Comparison of ENCODE assay signal across 1 cellular context in the genomic region with DNA sequence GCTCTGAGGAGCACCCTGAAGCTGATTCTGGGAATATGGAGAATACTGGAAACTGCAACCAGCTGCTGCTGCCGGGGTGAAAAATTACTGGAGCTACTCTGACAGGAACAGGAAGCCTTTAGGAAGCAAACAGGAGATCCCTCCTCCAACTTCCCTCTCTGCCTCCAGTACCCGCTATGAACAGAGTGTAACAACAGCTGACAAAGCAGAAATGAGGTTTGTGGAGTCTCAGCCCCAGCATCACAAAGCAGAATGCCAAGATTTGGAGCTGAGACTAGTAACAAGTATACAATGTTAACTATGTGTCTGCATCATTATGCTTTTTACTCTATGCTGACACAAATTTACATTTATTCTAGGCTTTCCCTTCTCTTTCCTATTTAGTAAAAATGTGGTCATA.
TF ChIP-seq lines count a peak whose summit lies in the region.

No MANE protein-coding gene starts in this region.

TF ChIP-seq in K562, 482 proteins besides CTCF, POLR2A, EP300 and RAD21:
- TF ChIP-seq, protein P1, sequence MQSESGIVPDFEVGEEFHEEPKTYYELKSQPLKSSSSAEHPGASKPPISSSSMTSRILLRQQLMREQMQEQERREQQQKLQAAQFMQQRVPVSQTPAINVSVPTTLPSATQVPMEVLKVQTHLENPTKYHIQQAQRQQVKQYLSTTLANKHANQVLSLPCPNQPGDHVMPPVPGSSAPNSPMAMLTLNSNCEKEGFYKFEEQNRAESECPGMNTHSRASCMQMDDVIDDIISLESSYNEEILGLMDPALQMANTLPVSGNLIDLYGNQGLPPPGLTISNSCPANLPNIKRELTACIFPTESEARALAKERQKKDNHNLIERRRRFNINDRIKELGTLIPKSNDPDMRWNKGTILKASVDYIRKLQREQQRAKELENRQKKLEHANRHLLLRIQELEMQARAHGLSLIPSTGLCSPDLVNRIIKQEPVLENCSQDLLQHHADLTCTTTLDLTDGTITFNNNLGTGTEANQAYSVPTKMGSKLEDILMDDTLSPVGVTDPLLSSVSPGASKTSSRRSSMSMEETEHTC (IDR thresholded peaks at IDR 0.05) = no peak
- TF ChIP-seq ZNF780A (CRISPR knock-in tag; IDR thresholded peaks at IDR 0.05) (no peak), C11orf30 (IDR thresholded peaks at IDR 0.05; ENCODE audit: low read depth) (peak; percentile 73), SAFB2 (IDR thresholded peaks at IDR 0.05; ENCODE audit: borderline replicate concordance, low read depth, low read length, severe bottlenecking) (no peak), ZBTB49 (CRISPR knock-in tag; IDR thresholded peaks at IDR 0.05; ENCODE audit: borderline replicate concordance) (no peak), MAFF (IDR thresholded peaks at IDR 0.05; ENCODE audit: low read length) (peak; percentile 61; the same call in 1 of the 2 replicates), POU5F1 (IDR thresholded peaks at IDR 0.05; ENCODE audit: borderline replicate concordance, low read depth, low read length, partially characterized antibody) (no peak), BCOR (IDR thresholded peaks at IDR 0.05) (no peak), ZNF134 (CRISPR knock-in tag; conservative IDR thresholded peaks at IDR 0.05) (no peak), MAFG (tag; conservative IDR thresholded peaks at IDR 0.05) (peak; percentile 67), ZNF584 (CRISPR knock-in tag; IDR thresholded peaks at IDR 0.05; ENCODE audit: low read depth) (no peak), RBM17 (IDR thresholded peaks at IDR 0.05; ENCODE audit: borderline replicate concordance, low read depth, low read length) (no peak), KAT8 (IDR thresholded peaks at IDR 0.05; ENCODE audit: low read depth) (no peak), ZNF212 (CRISPR knock-in tag; IDR thresholded peaks at IDR 0.05) (no peak), SMARCB1 (IDR thresholded peaks at IDR 0.05; ENCODE audit: insufficient read length, low read depth) (no peak), MAFK (IDR thresholded peaks at IDR 0.05; ENCODE audit: low read length) (peak; percentile 61; the same call in 1 of the 2 replicates), TAF1 (IDR thresholded peaks at IDR 0.05; ENCODE audit: control insufficient read depth, extremely low read depth, insufficient read depth, low read length, severe bottlenecking) (no peak), U2AF2 (optimal IDR thresholded peaks at IDR 0.05; ENCODE audit: low read depth, low read length) (no peak), ZBTB17 (CRISPR knock-in tag; IDR thresholded peaks at IDR 0.05) (no peak), ZNF764 (CRISPR knock-in tag; IDR thresholded peaks at IDR 0.05; ENCODE audit: low read depth) (no peak), ZNF316 (IDR thresholded peaks at IDR 0.05) (peak; percentile 80), CBX2 (IDR thresholded peaks at IDR 0.05; ENCODE audit: insufficient read depth, low read length, poor library complexity, severe bottlenecking) (no peak), MTF1 (CRISPR knock-in tag; IDR thresholded peaks at IDR 0.05; ENCODE audit: borderline replicate concordance) (no peak)
- TF ChIP-seq, protein P2, sequence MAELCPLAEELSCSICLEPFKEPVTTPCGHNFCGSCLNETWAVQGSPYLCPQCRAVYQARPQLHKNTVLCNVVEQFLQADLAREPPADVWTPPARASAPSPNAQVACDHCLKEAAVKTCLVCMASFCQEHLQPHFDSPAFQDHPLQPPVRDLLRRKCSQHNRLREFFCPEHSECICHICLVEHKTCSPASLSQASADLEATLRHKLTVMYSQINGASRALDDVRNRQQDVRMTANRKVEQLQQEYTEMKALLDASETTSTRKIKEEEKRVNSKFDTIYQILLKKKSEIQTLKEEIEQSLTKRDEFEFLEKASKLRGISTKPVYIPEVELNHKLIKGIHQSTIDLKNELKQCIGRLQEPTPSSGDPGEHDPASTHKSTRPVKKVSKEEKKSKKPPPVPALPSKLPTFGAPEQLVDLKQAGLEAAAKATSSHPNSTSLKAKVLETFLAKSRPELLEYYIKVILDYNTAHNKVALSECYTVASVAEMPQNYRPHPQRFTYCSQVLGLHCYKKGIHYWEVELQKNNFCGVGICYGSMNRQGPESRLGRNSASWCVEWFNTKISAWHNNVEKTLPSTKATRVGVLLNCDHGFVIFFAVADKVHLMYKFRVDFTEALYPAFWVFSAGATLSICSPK (IDR thresholded peaks at IDR 0.05; ENCODE audit: borderline replicate concordance) = no peak
- TF ChIP-seq, protein P3, sequence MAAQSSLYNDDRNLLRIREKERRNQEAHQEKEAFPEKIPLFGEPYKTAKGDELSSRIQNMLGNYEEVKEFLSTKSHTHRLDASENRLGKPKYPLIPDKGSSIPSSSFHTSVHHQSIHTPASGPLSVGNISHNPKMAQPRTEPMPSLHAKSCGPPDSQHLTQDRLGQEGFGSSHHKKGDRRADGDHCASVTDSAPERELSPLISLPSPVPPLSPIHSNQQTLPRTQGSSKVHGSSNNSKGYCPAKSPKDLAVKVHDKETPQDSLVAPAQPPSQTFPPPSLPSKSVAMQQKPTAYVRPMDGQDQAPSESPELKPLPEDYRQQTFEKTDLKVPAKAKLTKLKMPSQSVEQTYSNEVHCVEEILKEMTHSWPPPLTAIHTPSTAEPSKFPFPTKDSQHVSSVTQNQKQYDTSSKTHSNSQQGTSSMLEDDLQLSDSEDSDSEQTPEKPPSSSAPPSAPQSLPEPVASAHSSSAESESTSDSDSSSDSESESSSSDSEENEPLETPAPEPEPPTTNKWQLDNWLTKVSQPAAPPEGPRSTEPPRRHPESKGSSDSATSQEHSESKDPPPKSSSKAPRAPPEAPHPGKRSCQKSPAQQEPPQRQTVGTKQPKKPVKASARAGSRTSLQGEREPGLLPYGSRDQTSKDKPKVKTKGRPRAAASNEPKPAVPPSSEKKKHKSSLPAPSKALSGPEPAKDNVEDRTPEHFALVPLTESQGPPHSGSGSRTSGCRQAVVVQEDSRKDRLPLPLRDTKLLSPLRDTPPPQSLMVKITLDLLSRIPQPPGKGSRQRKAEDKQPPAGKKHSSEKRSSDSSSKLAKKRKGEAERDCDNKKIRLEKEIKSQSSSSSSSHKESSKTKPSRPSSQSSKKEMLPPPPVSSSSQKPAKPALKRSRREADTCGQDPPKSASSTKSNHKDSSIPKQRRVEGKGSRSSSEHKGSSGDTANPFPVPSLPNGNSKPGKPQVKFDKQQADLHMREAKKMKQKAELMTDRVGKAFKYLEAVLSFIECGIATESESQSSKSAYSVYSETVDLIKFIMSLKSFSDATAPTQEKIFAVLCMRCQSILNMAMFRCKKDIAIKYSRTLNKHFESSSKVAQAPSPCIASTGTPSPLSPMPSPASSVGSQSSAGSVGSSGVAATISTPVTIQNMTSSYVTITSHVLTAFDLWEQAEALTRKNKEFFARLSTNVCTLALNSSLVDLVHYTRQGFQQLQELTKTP (IDR thresholded peaks at IDR 0.05; ENCODE audit: low read depth in 1 of 2, partially characterized antibody in 2 of 2) = no peak
